Comparison of ENCODE assay signal across 21 cellular contexts in the genomic region with DNA sequence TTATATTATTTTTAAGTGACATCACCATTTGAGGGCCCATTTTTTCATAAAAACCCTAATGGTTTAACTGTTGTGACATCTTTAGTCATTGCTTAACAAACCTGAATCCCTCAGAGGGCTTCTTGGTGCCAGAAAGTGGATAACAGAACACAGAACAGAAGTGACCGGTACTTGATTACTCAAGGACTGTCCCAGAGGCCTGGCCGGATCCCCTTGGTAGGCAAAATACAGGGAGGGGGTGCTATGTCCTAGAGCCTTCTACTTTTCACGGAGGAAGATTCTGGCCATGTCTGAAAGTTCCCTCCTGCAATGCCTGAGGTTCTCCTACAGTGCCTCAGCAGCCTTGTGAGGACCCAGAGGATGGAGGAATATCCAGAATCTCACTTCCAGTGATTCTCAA.
"Had no signal": no experiment of that assay in that cellular context is flagged by ENCODE, and none has a peak within 500 bp of the region (broad histone marks: within the 10 kb centered on the region; RNA-seq: fewer than 3 reads in every experiment).

No MANE protein-coding gene starts in this region.

- H3K36me3 Mint-ChIP-seq: immature natural killer cell, mesothelial cell of epicardium had no signal

- H3K27ac Mint-ChIP-seq: dendritic cell treated with granulocyte-macrophage colony-stimulating factor and Interleukin-4, amounts not matched to agents 40 ng/mL and 50 ng/mL, for 4 days; effector memory CD8-positive, alpha-beta T cell; immature natural killer cell had no signal

- H3K27me3 Mint-ChIP-seq: dendritic cell treated with granulocyte-macrophage colony-stimulating factor and Interleukin-4, amounts not matched to agents 40 ng/mL and 50 ng/mL, for 4 days; effector memory CD8-positive, alpha-beta T cell had no signal

- H3K4me3 ChIP-seq: colonic mucosa, esophagus muscularis mucosa, gastroesophageal sphincter, heart left ventricle, hepatocyte, left lung, lower lobe of right lung, mucosa of descending colon had no signal

- ATAC-seq: effector memory CD8-positive, alpha-beta T cell; foreskin keratinocyte; gastroesophageal sphincter; heart left ventricle; left cardiac atrium; left lung; left ventricle myocardium superior; lower lobe of right lung; mucosa of descending colon had no signal

- H3K4me1 ChIP-seq: colonic mucosa, esophagus muscularis mucosa, foreskin keratinocyte, gastroesophageal sphincter, left lung, lower lobe of right lung had no signal

- H3K27ac ChIP-seq: colonic mucosa, esophagus muscularis mucosa, foreskin keratinocyte, gastroesophageal sphincter, heart left ventricle, hepatocyte, left lung, lower lobe of right lung had no signal

- H3K36me3 ChIP-seq: colonic mucosa, esophagus muscularis mucosa, gastroesophageal sphincter, heart left ventricle, left lung, lower lobe of right lung had no signal

- H3K9me3 ChIP-seq: colonic mucosa, esophagus muscularis mucosa, gastroesophageal sphincter, heart left ventricle, left lung, lower lobe of right lung, mucosa of descending colon had no signal

- H3K79me2 ChIP-seq: hepatocyte had no signal

- H3K4me3 Mint-ChIP-seq: dendritic cell treated with granulocyte-macrophage colony-stimulating factor and Interleukin-4, amounts not matched to agents 40 ng/mL and 50 ng/mL, for 4 days; effector memory CD8-positive, alpha-beta T cell; immature natural killer cell; mesothelial cell of epicardium had no signal

- DNase-seq: colonic mucosa; cortex of kidney; effector CD8-positive, alpha-beta T cell; effector memory CD8-positive, alpha-beta T cell; foreskin keratinocyte; heart left ventricle; hypothalamus; immature natural killer cell; islet precursor cell; kidney; kidney glomerular epithelial cell; left cardiac atrium; left lung; left ventricle myocardium superior; lower lobe of right lung; mucosa of descending colon had no signal

- H2AFZ ChIP-seq: hepatocyte had no signal

- H3K9me3 Mint-ChIP-seq: dendritic cell treated with granulocyte-macrophage colony-stimulating factor and Interleukin-4, amounts not matched to agents 40 ng/mL and 50 ng/mL, for 4 days; effector memory CD8-positive, alpha-beta T cell; mesothelial cell of epicardium had no signal

- H3K4me1 Mint-ChIP-seq: immature natural killer cell had no signal

- H3K27me3 ChIP-seq: colonic mucosa, esophagus muscularis mucosa, foreskin keratinocyte, gastroesophageal sphincter, heart left ventricle, hepatocyte, left lung had no signal

- H3K4me2 ChIP-seq: hepatocyte had no signal
